ENCODE assay signal across 25 cellular contexts in the genomic region with DNA sequence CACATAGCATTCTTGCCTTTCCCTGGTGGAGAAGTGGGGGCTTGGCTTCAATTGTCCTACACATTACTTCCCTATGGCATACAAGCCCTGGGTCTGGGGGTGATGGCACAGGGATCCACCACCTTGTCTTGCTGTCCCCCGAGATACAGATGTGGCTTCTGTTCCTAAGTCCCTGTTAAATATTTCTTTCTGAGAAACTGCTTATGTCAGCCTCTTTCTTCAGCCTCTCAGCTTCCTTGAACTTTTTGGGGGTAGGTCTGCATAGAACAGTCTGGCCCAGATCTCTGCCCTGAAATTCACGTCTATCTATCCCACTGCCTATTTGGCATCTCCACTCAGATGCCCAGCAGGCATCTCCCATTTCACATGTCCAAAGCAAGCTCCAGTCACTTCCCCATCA.
"Had no signal": no experiment of that assay in that cellular context is flagged by ENCODE, and none has a peak within 500 bp of the region (broad histone marks: within the 10 kb centered on the region; RNA-seq: fewer than 3 reads in every experiment).

No MANE protein-coding gene starts in this region.

- DNase-seq: colonic mucosa; dermis blood vessel endothelial cell; effector memory CD4-positive, alpha-beta T cell; foreskin keratinocyte; heart right ventricle; hippocampal formation; kidney glomerular epithelial cell; left colon; left ventricle myocardium superior; lower lobe of right lung; naive B cell; spleen; stimulated activated CD4-positive, alpha-beta T cell treated with anti-CD3 and anti-CD28 coated beads, Interleukin-4, amount 100 ng/mL, for 4 hours; stimulated activated naive CD8-positive, alpha-beta T cell treated with anti-CD3 and anti-CD28 coated beads, Interleukin-15, Interleukin-2, amounts not matched to agents 100 U/mL and 50 U/mL, for 24 hours; substantia nigra; trophoblast cell had no signal

- H3K79me2 ChIP-seq: parathyroid adenoma had no signal

- H3K4me2 ChIP-seq: neural progenitor cell had no signal

- ATAC-seq: foreskin keratinocyte; gastroesophageal sphincter; left colon; lower lobe of right lung; natural killer cell treated with Interleukin-12 subunit alpha and Interleukin-12 subunit beta and Interleukin-15 and Interleukin-18, amount 100 ng/mL, for 72 hours; stimulated activated memory B cell treated with anti-CD40 and anti-IgM and Interleukin-4, amounts not matched to agents 10 μg/mL and 1 μg/mL and 100 μg/mL, for 72 hours; stimulated activated naive CD8-positive, alpha-beta T cell treated with anti-CD3 and anti-CD28 coated beads, Interleukin-15, Interleukin-2, amounts not matched to agents 100 U/mL and 50 U/mL, for 24 hours had no signal

- H2AFZ ChIP-seq: neural progenitor cell, parathyroid adenoma had no signal

- FAIRE-seq: endothelial cell of umbilical vein, islet of Langerhans had no signal

- H3K27me3 ChIP-seq: colonic mucosa, esophagus muscularis mucosa, foreskin keratinocyte, gastroesophageal sphincter, heart right ventricle, neural progenitor cell, spleen had no signal

- H3K4me1 ChIP-seq: colonic mucosa, foreskin keratinocyte, heart right ventricle, lower lobe of right lung, neural progenitor cell, spleen had no signal

- H3K9ac ChIP-seq: neural progenitor cell, parathyroid adenoma had no signal

- H3K9me3 ChIP-seq: colonic mucosa, esophagus muscularis mucosa, gastroesophageal sphincter, heart right ventricle, lower lobe of right lung, spleen had no signal

- H3K27ac ChIP-seq: colonic mucosa, foreskin keratinocyte, neural progenitor cell, parathyroid adenoma had no signal

- H3K36me3 ChIP-seq: colonic mucosa, esophagus muscularis mucosa, gastroesophageal sphincter, heart right ventricle, lower lobe of right lung, neural progenitor cell, spleen had no signal

- H3K4me3 ChIP-seq: colonic mucosa, esophagus muscularis mucosa, gastroesophageal sphincter, heart right ventricle, lower lobe of right lung, neural progenitor cell, skin epidermis, spleen had no signal
